Comparison of ENCODE assay signal across 26 cellular contexts in the genomic region with DNA sequence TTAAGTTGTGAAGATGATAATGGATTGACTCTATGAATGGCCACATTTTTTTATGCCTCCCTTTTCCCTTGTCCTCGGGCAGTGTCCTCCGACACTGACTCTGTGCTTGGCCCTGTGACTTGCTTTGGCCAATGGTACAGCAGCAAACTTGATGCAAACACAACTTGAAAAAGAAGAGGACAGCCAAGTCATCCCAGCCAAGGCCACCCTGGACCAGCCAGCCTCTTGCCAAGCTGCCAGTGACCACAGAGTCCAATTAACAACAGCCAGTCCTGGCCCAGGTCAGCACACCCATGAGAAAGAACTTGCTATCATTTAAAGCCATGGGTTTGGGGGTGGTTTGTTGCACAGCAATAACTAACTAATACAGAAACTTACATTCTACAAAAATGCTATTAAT.
A peak's percentile ranks its signal among the peaks of the same experiment; 100 is the strongest.
DNase-seq lines count a peak whose midpoint lies in the region; ATAC-seq and TF ChIP-seq lines count a peak whose summit lies in the region.
"Had no signal": no experiment of that assay in that cellular context is flagged by ENCODE, and none has a peak within 500 bp of the region (broad histone marks: within the 10 kb centered on the region; RNA-seq: fewer than 3 reads in every experiment).

No MANE protein-coding gene starts in this region.

- H3K4me3 ChIP-seq in left ventricle myocardium inferior (no peak overlapping the region), right atrium auricular region (no peak overlapping the region), SK-N-MC (no peak overlapping the region), psoas muscle (peak overlapping the region; percentile 66), skeletal muscle tissue (ENCODE audit: low read length in 3 of 3) (peak overlapping the region in 1 of 3 donors; percentile 22), smooth muscle cell (no peak overlapping the region)
- H3K4me3 ChIP-seq: BLaER1, GM12878 had no signal

- 26 to 74% (median 33%) methylated on average over 2 of the region's 2 CpGs for WGBS in psoas muscle, 3 donors
- WGBS in smooth muscle cell (ENCODE audit: low lambda C conversion rate): 98% methylated on average over 2 of the region's 2 CpGs

- ATAC-seq in psoas muscle: peak in 3 of 4 donors; percentile 17 to 41 (median 24)
- ATAC-seq in stimulated activated naive B cell treated with anti-CD40 and anti-IgM and Interleukin-4, amounts not matched to agents 10 μg/mL and 1 μg/mL and 100 μg/mL, for 72 hours (replicated peaks): no peak
- ATAC-seq: GM12878 had no signal

- H3K4me1 Mint-ChIP-seq in stimulated activated naive B cell treated with anti-CD40 and anti-IgM and Interleukin-4, amounts not matched to agents 10 μg/mL and 1 μg/mL and 100 μg/mL, for 72 hours: no peaks in the 10 kb centered on the region
- H3K4me1 Mint-ChIP-seq: CD14-positive monocyte; CD4-positive, alpha-beta memory T cell; CD4-positive, CD25-positive, alpha-beta regulatory T cell; CD8-positive, alpha-beta memory T cell had no signal

- H4K20me1 ChIP-seq in smooth muscle cell (ENCODE audit: low read depth): no peaks in the 10 kb centered on the region
- H4K20me1 ChIP-seq: BLaER1 had no signal

- no peak overlapping the region for H3K4me3 Mint-ChIP-seq in stimulated activated naive B cell treated with anti-CD40 and anti-IgM and Interleukin-4, amounts not matched to agents 10 μg/mL and 1 μg/mL and 100 μg/mL, for 72 hours
- H3K4me3 Mint-ChIP-seq: CD14-positive monocyte; CD4-positive, alpha-beta memory T cell; CD4-positive, CD25-positive, alpha-beta regulatory T cell; CD8-positive, alpha-beta memory T cell had no signal

- intact Hi-C loops in left ventricle myocardium inferior (cut with micrococcal nuclease) (no loop called here), psoas muscle (cut with DNase I) (no loop called here)

- no peaks in the 10 kb centered on the region for H3K79me2 ChIP-seq in smooth muscle cell (ENCODE audit: low read depth)

- no peaks in the 10 kb centered on the region for H3K9me3 ChIP-seq in left ventricle myocardium inferior (replicated peaks)
- H3K9me3 ChIP-seq in right atrium auricular region: no peaks in the 10 kb centered on the region
- H3K9me3 ChIP-seq in SK-N-MC (ENCODE audit: low read depth, low read length): no peaks in the 10 kb centered on the region
- H3K9me3 ChIP-seq in psoas muscle: no peaks in the 10 kb centered on the region
- H3K9me3 ChIP-seq in skeletal muscle tissue (ENCODE audit: control insufficient read depth in 3 of 3, low read length in 3 of 3): no peaks in the 10 kb centered on the region
- H3K9me3 ChIP-seq in smooth muscle cell (replicated peaks; ENCODE audit: low read depth): no peaks in the 10 kb centered on the region
- H3K9me3 ChIP-seq: BE2C, BLaER1 had no signal

- TF ChIP-seq CTCF in left ventricle myocardium inferior (IDR thresholded peaks at IDR 0.05; ENCODE audit: borderline replicate concordance) (no peak), right atrium auricular region (IDR thresholded peaks at IDR 0.05) (no peak), psoas muscle (IDR thresholded peaks at IDR 0.05) (no peak), smooth muscle cell (IDR thresholded peaks at IDR 0.05; ENCODE audit: borderline replicate concordance, insufficient read depth, poor library complexity, severe bottlenecking) (no peak)

- H3K27ac ChIP-seq in left ventricle myocardium inferior (replicated peaks): peak overlapping the region; percentile 50
- no peak overlapping the region for H3K27ac ChIP-seq in right atrium auricular region
- H3K27ac ChIP-seq in SK-N-MC: peak overlapping the region; percentile 54; the same call in 1 of the 2 replicates
- peak overlapping the region; percentile 82 for H3K27ac ChIP-seq in psoas muscle
- peak overlapping the region; percentile 78 for H3K27ac ChIP-seq in skeletal muscle tissue (ENCODE audit: low read depth, low read length)
- H3K27ac ChIP-seq in smooth muscle cell (ENCODE audit: low read depth): no peak overlapping the region
- H3K27ac ChIP-seq: BLaER1 had no signal

- H3K4me2 ChIP-seq in smooth muscle cell: no peak overlapping the region
- H3K4me2 ChIP-seq: BLaER1 had no signal

- H3K27me3 ChIP-seq in left ventricle myocardium inferior (ENCODE audit: low read depth): no peaks in the 10 kb centered on the region
- no peaks in the 10 kb centered on the region for H3K27me3 ChIP-seq in right atrium auricular region
- H3K27me3 ChIP-seq in psoas muscle (ENCODE audit: insufficient read depth in 3 of 3, low read length in 2 of 3): no peaks in the 10 kb centered on the region
- no peaks in the 10 kb centered on the region for H3K27me3 ChIP-seq in skeletal muscle tissue (ENCODE audit: control insufficient read depth in 3 of 3, insufficient read depth in 3 of 3, low read length in 3 of 3)
- H3K27me3 ChIP-seq in smooth muscle cell (ENCODE audit: low read depth): no peaks in the 10 kb centered on the region
- H3K27me3 ChIP-seq: BE2C, BLaER1 had no signal

- H3K4me1 ChIP-seq in left ventricle myocardium inferior (peaks cover 25% of the 10 kb centered on the region), right atrium auricular region (peaks cover 0 to 22% of the 10 kb centered on the region in 2 donors), psoas muscle (peaks cover 18% of the 10 kb centered on the region), skeletal muscle tissue (ENCODE audit: control insufficient read depth in 3 of 3, insufficient read depth in 3 of 3, low read length in 3 of 3) (peaks cover 4 to 19% (median 12%) of the 10 kb centered on the region in 3 donors), smooth muscle cell (ENCODE audit: low read depth) (no peaks in the 10 kb centered on the region)
- H3K4me1 ChIP-seq: BE2C, BLaER1 had no signal

- DNase-seq in left ventricle myocardium inferior (no peak), right atrium auricular region (ENCODE audit: low spot score) (no peak), SK-N-MC (ENCODE audit: low read depth, low spot score) (no peak), psoas muscle (no peak), smooth muscle cell (lab: John Stamatoyannopoulos, UW; ENCODE audit: unreplicated experiment) (no peak), NCI-H2029 (lab: John Stamatoyannopoulos, UW) (no peak)
- no peak for DNase-seq in stimulated activated naive B cell treated with anti-CD40 and anti-IgM and Interleukin-4, amounts not matched to agents 10 μg/mL and 1 μg/mL and 100 μg/mL, for 72 hours
- DNase-seq: 8988T; ACHN; BE2C; C1 segment of cervical spinal cord; CD4-positive, alpha-beta memory T cell; CD4-positive, CD25-positive, alpha-beta regulatory T cell; CD8-positive, alpha-beta memory T cell; COR-L47; DMS 273 treated with DMSO at 0.1 percent for 48 hours; DMS153; DMS53; DMS79; DND-41; EL; GDM1 had no signal

- H3K9ac ChIP-seq in SK-N-MC (ENCODE audit: insufficient read length) (no peak overlapping the region), skeletal muscle tissue (ENCODE audit: low read depth in 1 of 3, low read length in 3 of 3) (peak overlapping the region in 1 of 3 donors; percentile 25), smooth muscle cell (ENCODE audit: low read depth) (no peak overlapping the region)
- H3K9ac ChIP-seq: BLaER1 had no signal

- no peaks in the 10 kb centered on the region for H3F3A ChIP-seq in smooth muscle cell (ENCODE audit: low read depth)

- H2AFZ ChIP-seq in smooth muscle cell (ENCODE audit: low read depth): no peak overlapping the region

- H3K36me3 ChIP-seq in left ventricle myocardium inferior (no peaks in the 10 kb centered on the region), right atrium auricular region (no peaks in the 10 kb centered on the region), SK-N-MC (ENCODE audit: insufficient read depth, low read length) (no peaks in the 10 kb centered on the region), psoas muscle (ENCODE audit: insufficient read depth in 1 of 2, low read depth in 1 of 2) (no peaks in the 10 kb centered on the region), skeletal muscle tissue (ENCODE audit: control insufficient read depth in 3 of 3, insufficient read depth in 3 of 3, low read length in 3 of 3) (no peaks in the 10 kb centered on the region), smooth muscle cell (ENCODE audit: low read depth) (no peaks in the 10 kb centered on the region)
- H3K36me3 ChIP-seq: BE2C, BLaER1 had no signal

- no peaks in the 10 kb centered on the region for H3K36me3 Mint-ChIP-seq in stimulated activated naive B cell treated with anti-CD40 and anti-IgM and Interleukin-4, amounts not matched to agents 10 μg/mL and 1 μg/mL and 100 μg/mL, for 72 hours
- H3K36me3 Mint-ChIP-seq: CD14-positive monocyte; CD4-positive, alpha-beta memory T cell; CD4-positive, CD25-positive, alpha-beta regulatory T cell; CD8-positive, alpha-beta memory T cell had no signal

- peaks cover 0 to 2% of the 10 kb centered on the region in 2 donors for H3K9me3 Mint-ChIP-seq in stimulated activated naive B cell treated with anti-CD40 and anti-IgM and Interleukin-4, amounts not matched to agents 10 μg/mL and 1 μg/mL and 100 μg/mL, for 72 hours
- H3K9me3 Mint-ChIP-seq: CD4-positive, alpha-beta memory T cell; CD8-positive, alpha-beta memory T cell had no signal

- H3K27ac Mint-ChIP-seq in stimulated activated naive B cell treated with anti-CD40 and anti-IgM and Interleukin-4, amounts not matched to agents 10 μg/mL and 1 μg/mL and 100 μg/mL, for 72 hours: no peak overlapping the region
- H3K27ac Mint-ChIP-seq: CD14-positive monocyte; CD4-positive, alpha-beta memory T cell; CD4-positive, CD25-positive, alpha-beta regulatory T cell; CD8-positive, alpha-beta memory T cell had no signal

- H3K27me3 Mint-ChIP-seq in stimulated activated naive B cell treated with anti-CD40 and anti-IgM and Interleukin-4, amounts not matched to agents 10 μg/mL and 1 μg/mL and 100 μg/mL, for 72 hours: peaks cover 29 to 51% of the 10 kb centered on the region in 2 donors

Comparison
In these comparisons a context has a peak if more than half of its experiments do, and no peak if none do; other contexts are left out.
1. H3K27ac ChIP-seq: peak in left ventricle myocardium inferior (single experiment), SK-N-MC (single experiment), psoas muscle (single experiment) and skeletal muscle tissue (single experiment); none in right atrium auricular region (0 of 2) and smooth muscle cell (single experiment).
2. ATAC-seq: peak in psoas muscle (3 of 4); none in stimulated activated naive B cell treated with anti-CD40 and anti-IgM and Interleukin-4, amounts not matched to agents 10 μg/mL and 1 μg/mL and 100 μg/mL, for 72 hours (0 of 2).